9 cellular contexts compared by ENCODE assay signal in the genomic region with DNA sequence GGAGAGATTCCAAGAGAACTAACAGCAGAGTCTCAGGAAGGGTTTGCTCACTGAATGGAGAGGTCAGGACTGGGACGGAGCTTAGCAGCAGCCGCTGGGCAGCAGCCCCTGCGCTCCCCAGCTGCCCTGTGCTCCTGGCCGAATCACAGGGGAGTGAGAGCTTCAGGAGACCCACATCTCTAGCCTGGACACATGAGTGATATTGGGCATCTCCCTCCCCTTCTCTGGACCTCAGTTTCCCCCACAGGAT. TPM values are rescaled to one million over a fixed set of nuclear protein-coding genes. Genes with fewer than 3 reads are reported as not detected.
DNase-seq lines count a peak whose midpoint lies in the region; ATAC-seq, FAIRE-seq and TF ChIP-seq lines count a peak whose summit lies in the region.
"Had no signal": no experiment of that assay in that cellular context is flagged by ENCODE, and none has a peak within 500 bp of the region (broad histone marks: within the 10 kb centered on the region; RNA-seq: fewer than 3 reads in every experiment).

No MANE protein-coding gene starts in this region.

- H3K27ac ChIP-seq in GM12878 (ENCODE audit: control insufficient read depth, insufficient read depth) (no peak overlapping the region), subcutaneous abdominal adipose tissue (ENCODE audit: low read depth, low read length) (no peak overlapping the region)

- no peaks in the 10 kb centered on the region for H3K4me1 ChIP-seq in GM12878 (ENCODE audit: control insufficient read depth, insufficient read depth, low read length)
- H3K4me1 ChIP-seq in subcutaneous abdominal adipose tissue (ENCODE audit: control insufficient read depth in 5 of 5, insufficient read depth in 5 of 5, low read length in 5 of 5): peaks cover 0 to 16% (median 13%) of the 10 kb centered on the region in 5 donors

- no peak overlapping the region for H3K9ac ChIP-seq in GM12878 (ENCODE audit: control insufficient read depth, insufficient read depth, low read length)
- peak overlapping the region in 1 of 5 donors; percentile 35 for H3K9ac ChIP-seq in subcutaneous abdominal adipose tissue (ENCODE audit: low read length in 5 of 5)

- ATAC-seq in GM12878: no peak
- ATAC-seq in left lobe of liver: peak; percentile 15
- no peak for ATAC-seq in GM18498 (IDR thresholded peaks at IDR 0.05; ENCODE audit: unreplicated experiment)
- ATAC-seq in omental fat pad (ENCODE audit: low FRiP score): no peak

- no peaks in the 10 kb centered on the region for H3K36me3 ChIP-seq in GM12878 (ENCODE audit: control insufficient read depth in 2 of 2, insufficient read depth in 2 of 2, low read length in 1 of 2)
- no peaks in the 10 kb centered on the region for H3K36me3 ChIP-seq in subcutaneous abdominal adipose tissue (ENCODE audit: control insufficient read depth in 5 of 5, insufficient read depth in 5 of 5, low read length in 5 of 5)

- intact Hi-C loops in activated CD4-positive, alpha-beta T cell treated with anti-CD3 and anti-CD28 coated beads, Interleukin-2, amount 10 ng/mL, durations not matched to agents 24 days and 14 days (cut with micrococcal nuclease): loop anchor here (5.0 kb wide), 1 partner anchor 55 kb away; no protein-coding TSS in a partner anchor
- intact Hi-C loops in GM12878 (cut with micrococcal nuclease; ENCODE audit: unreplicated experiment): no loop called here

- RAD21 ChIA-PET in GM12878 (lab: Charles Lee; ENCODE audit: unreplicated experiment): no interaction called here

- WGBS in GM12878 (ENCODE audit: insufficient coverage, insufficient replicate concordance, low lambda C conversion rate, missing lambda C conversion rate): 7% methylated on average over 3 of the region's 4 CpGs

- H3K27me3 ChIP-seq in GM12878 (replicated peaks in 1 of 2; ENCODE audit: control insufficient read depth in 2 of 2, insufficient read depth in 2 of 2, low read length in 1 of 2): peaks cover 5 to 16% of the 10 kb centered on the region in 2 experiments
- peaks cover 4 to 16% (median 5%) of the 10 kb centered on the region in 5 donors for H3K27me3 ChIP-seq in subcutaneous abdominal adipose tissue (ENCODE audit: control insufficient read depth in 5 of 5, insufficient read depth in 4 of 5, low read length in 5 of 5)

- H3K4me3 Mint-ChIP-seq in activated CD4-positive, alpha-beta T cell treated with anti-CD3 and anti-CD28 coated beads, Interleukin-2, amount 10 ng/mL, durations not matched to agents 24 days and 14 days: peak overlapping the region; percentile 56

- in situ Hi-C loops in GM12878 (cut with MboI): loop anchor here (10.0 kb wide), 1 partner anchor 83 kb away; no protein-coding TSS in a partner anchor

- POLR2A ChIA-PET in GM12878 (lab: Charles Lee): no interaction called here

- H3K27me3 Mint-ChIP-seq in activated CD4-positive, alpha-beta T cell treated with anti-CD3 and anti-CD28 coated beads, Interleukin-2, amount 10 ng/mL, durations not matched to agents 24 days and 14 days: peaks cover 57% of the 10 kb centered on the region

- no peak for DNase-seq in activated CD4-positive, alpha-beta T cell treated with anti-CD3 and anti-CD28 coated beads, Interleukin-2, amount 10 ng/mL, durations not matched to agents 24 days and 14 days
- no peak for DNase-seq in activated CD4-positive, alpha-beta T cell treated with anti-CD3 and anti-CD28 coated beads, Interleukin-2, amount 50 U/mL, for 48 hours
- DNase-seq in GM12878 (ENCODE audit: low read depth, low spot score): no peak
- DNase-seq in left lobe of liver (ENCODE audit: low spot score): no peak
- DNase-seq in MV-4-11 (lab: John Stamatoyannopoulos, UW): no peak
- DNase-seq in omental fat pad (ENCODE audit: low spot score): no peak
- DNase-seq: AML-193 had no signal

- peaks cover 4% of the 10 kb centered on the region for H3K4me1 Mint-ChIP-seq in activated CD4-positive, alpha-beta T cell treated with anti-CD3 and anti-CD28 coated beads, Interleukin-2, amount 10 ng/mL, durations not matched to agents 24 days and 14 days

- no TSS peak for BruUV-seq in GM12878 (replicated peaks; lab: Mats Ljungman, UMichigan)

- SMC1A ChIA-PET in GM12878 (lab: Charles Lee; ENCODE audit: uncharacterized antibody, unreplicated experiment): no interaction called here

- H4K20me1 ChIP-seq in GM12878 (ENCODE audit: control insufficient read depth, insufficient read depth): no peaks in the 10 kb centered on the region

- no peak for TF ChIP-seq POLR2A in GM12878 (IDR thresholded peaks at IDR 0.05; ENCODE audit: low read depth, low read length)

- no peak overlapping the region for H2AFZ ChIP-seq in GM12878 (ENCODE audit: control insufficient read depth, low read depth, low read length)

- H3K36me3 Mint-ChIP-seq in activated CD4-positive, alpha-beta T cell treated with anti-CD3 and anti-CD28 coated beads, Interleukin-2, amount 10 ng/mL, durations not matched to agents 24 days and 14 days (ENCODE audit: low read depth): no peaks in the 10 kb centered on the region

- H3K4me3 ChIP-seq in GM12878: peak overlapping the region; percentile 4; the same call in 1 of the 2 replicates
- H3K4me3 ChIP-seq in subcutaneous abdominal adipose tissue (ENCODE audit: low read depth in 1 of 5, low read length in 5 of 5): peak overlapping the region in 3 of 5 donors; percentile 52 to 72 (median 66)

- CTCF ChIA-PET in GM12878 (lab: Yijun Ruan, JAX): interaction anchor here (1.4 kb wide), 1 partner anchor 56 kb away, joined by 4 read pairs; no protein-coding TSS in a partner anchor

- peak overlapping the region; percentile 74 for H3K4me2 ChIP-seq in GM12878 (ENCODE audit: control insufficient read depth, insufficient read depth)

- TF ChIP-seq RAD21 in GM12878 (IDR thresholded peaks at IDR 0.05; ENCODE audit: insufficient read depth, low read depth, low read length): no peak

- no peaks in the 10 kb centered on the region for H3K79me2 ChIP-seq in GM12878 (ENCODE audit: control insufficient read depth, insufficient read depth, low read length)

- no peak overlapping the region for H3K27ac Mint-ChIP-seq in activated CD4-positive, alpha-beta T cell treated with anti-CD3 and anti-CD28 coated beads, Interleukin-2, amount 10 ng/mL, durations not matched to agents 24 days and 14 days

- no peak for TF ChIP-seq EP300 in GM12878 (IDR thresholded peaks at IDR 0.05; ENCODE audit: borderline replicate concordance in 1 of 2, control insufficient read depth in 1 of 2, low read depth in 2 of 2, low read length in 2 of 2)

- no peaks in the 10 kb centered on the region for H3K9me3 Mint-ChIP-seq in activated CD4-positive, alpha-beta T cell treated with anti-CD3 and anti-CD28 coated beads, Interleukin-2, amount 10 ng/mL, durations not matched to agents 24 days and 14 days

- FAIRE-seq in GM12878 (lab: Jason Lieb, UNC): no peak

- TF ChIP-seq CTCF in GM12878 (IDR thresholded peaks at IDR 0.05 in 2 of 3, conservative IDR thresholded peaks at IDR 0.05 in 1 of 3; ENCODE audit: control insufficient read depth in 2 of 3, extremely low read depth in 1 of 3, insufficient read depth in 1 of 3, low read depth in 3 of 3, low read length in 3 of 3): no peak
- TF ChIP-seq CTCF in omental fat pad (IDR thresholded peaks at IDR 0.05): no peak

- no peaks in the 10 kb centered on the region; the same call in 2 of the 3 replicates for H3K9me3 ChIP-seq in GM12878 (replicated peaks; ENCODE audit: control insufficient read depth, insufficient read depth, low read length)
- H3K9me3 ChIP-seq in subcutaneous abdominal adipose tissue (ENCODE audit: control insufficient read depth in 5 of 5, low read length in 5 of 5): peaks cover 0 to 4% (median 3%) of the 10 kb centered on the region in 5 donors

RNA-seq across cellular contexts. Expression of gene MATN3, which starts 0.5 kb away (rescaled TPM):
- not detected in 2 replicates for total RNA-seq in activated CD4-positive, alpha-beta T cell treated with anti-CD3 and anti-CD28 coated beads, Interleukin-2, amount 10 ng/mL, durations not matched to agents 24 days and 14 days
- not detected in 2 replicates for total RNA-seq in GM12878 (2013; cell fraction: nucleolus; rRNA removed)
- total RNA-seq in GM12878 (2014; rRNA removed) (not detected in 2 replicates), GM12878 (2014; rRNA removed; fragmentation: Illumina TruSeq; extraction: Trizol) (not detected in 2 replicates), GM12878 (2021) (not detected in 2 replicates), left lobe of liver (0.08 TPM), omental fat pad (1 to 10 TPM in 3 of 4 donors, under 1 TPM in 1; 0.28 to 9.1 (median 1.5) TPM)
- not detected for polyA plus RNA-seq in GM12878 (2011; ENCODE audit: low read depth)
- polyA plus RNA-seq in GM12878 (2011; rRNA removed) (not detected in 2 replicates), GM12878 (2014; fragmentation: Illumina TruSeq; extraction: Trizol) (not detected in 2 replicates), GM12878 (2014; fragmentation: Nextera tagmentation; extraction: Ambion mirVana) (not detected), GM12878 (2014; rRNA removed) (not detected in 2 replicates), GM12878 (2016; fragmentation: Nextera tagmentation; extraction: Ambion mirVana) (under 1 TPM in 1 of 2 experiments, not detected in 1; 0.09 TPM)
- polyA plus RNA-seq in GM12878 (2011; cell fraction: cytosol; rRNA removed): not detected in 2 replicates
- not detected in 2 replicates for polyA plus RNA-seq in GM12878 (2011; cell fraction: nucleus; rRNA removed)
- not detected in 2 replicates for polyA plus RNA-seq in GM12878 (2012)
- not detected in 2 replicates for polyA minus RNA-seq in GM12878 (2011; rRNA and poly(A)+ RNA removed)
- not detected in 2 replicates for polyA minus RNA-seq in GM12878 (2011; cell fraction: cytosol; rRNA and poly(A)+ RNA removed)
- polyA minus RNA-seq in GM12878 (2011; cell fraction: nucleus; rRNA and poly(A)+ RNA removed): not detected in 2 replicates

RNA-seq across cellular contexts. Expression of gene WDR35, which starts 22.1 kb away (rescaled TPM):
- 8.1 and 9.0 TPM in 2 replicates for total RNA-seq in activated CD4-positive, alpha-beta T cell treated with anti-CD3 and anti-CD28 coated beads, Interleukin-2, amount 10 ng/mL, durations not matched to agents 24 days and 14 days
- 55.7 and 66.7 TPM in 2 replicates for total RNA-seq in GM12878 (2013; cell fraction: nucleolus; rRNA removed)
- total RNA-seq in GM12878 (2014; rRNA removed) (7.3 and 8.1 TPM in 2 replicates), GM12878 (2014; rRNA removed; fragmentation: Illumina TruSeq; extraction: Trizol) (8.5 and 9.0 TPM in 2 replicates), GM12878 (2021) (6.9 and 7.1 TPM in 2 replicates), left lobe of liver (1.5 TPM), omental fat pad (10 to 100 TPM in 1 of 4 donors, 1 to 10 TPM in 3; 6.8 to 10.6 (median 8.1) TPM)
- polyA plus RNA-seq in GM12878 (2011; ENCODE audit: low read depth): 2.7 TPM
- polyA plus RNA-seq in GM12878 (2011; rRNA removed) (9.3 and 14.7 TPM in 2 replicates), GM12878 (2014; fragmentation: Illumina TruSeq; extraction: Trizol) (6.4 and 8.2 TPM in 2 replicates), GM12878 (2014; fragmentation: Nextera tagmentation; extraction: Ambion mirVana) (1 to 10 TPM; 3.0 to 3.2 TPM), GM12878 (2014; rRNA removed) (4.6 and 5.4 TPM in 2 replicates), GM12878 (2016; fragmentation: Nextera tagmentation; extraction: Ambion mirVana) (1 to 10 TPM; 3.9 to 6.1 TPM)
- 2.7 and 3.0 TPM in 2 replicates for polyA plus RNA-seq in GM12878 (2011; cell fraction: cytosol; rRNA removed)
- polyA plus RNA-seq in GM12878 (2011; cell fraction: nucleus; rRNA removed): 15.0 and 15.6 TPM in 2 replicates
- 3.3 and 3.9 TPM in 2 replicates for polyA plus RNA-seq in GM12878 (2012)
- polyA minus RNA-seq in GM12878 (2011; rRNA and poly(A)+ RNA removed): 8.3 and 10.0 TPM in 2 replicates
- 4.2 and 4.4 TPM in 2 replicates for polyA minus RNA-seq in GM12878 (2011; cell fraction: cytosol; rRNA and poly(A)+ RNA removed)
- polyA minus RNA-seq in GM12878 (2011; cell fraction: nucleus; rRNA and poly(A)+ RNA removed): 6.4 and 9.7 TPM in 2 replicates

RNA-seq across cellular contexts. Expression of gene LAPTM4A, which starts 39.5 kb away (rescaled TPM):
- 24.3 and 25.3 TPM in 2 replicates for total RNA-seq in activated CD4-positive, alpha-beta T cell treated with anti-CD3 and anti-CD28 coated beads, Interleukin-2, amount 10 ng/mL, durations not matched to agents 24 days and 14 days
- total RNA-seq in GM12878 (2013; cell fraction: nucleolus; rRNA removed): 20.7 and 23.4 TPM in 2 replicates
- total RNA-seq in GM12878 (2014; rRNA removed) (17.8 and 21.2 TPM in 2 replicates), GM12878 (2014; rRNA removed; fragmentation: Illumina TruSeq; extraction: Trizol) (23.9 and 25.6 TPM in 2 replicates), GM12878 (2021) (26.9 and 27.2 TPM in 2 replicates), left lobe of liver (120 TPM), omental fat pad (100 to 1,000 TPM; 174 to 306 (median 225) TPM)
- 21.4 TPM for polyA plus RNA-seq in GM12878 (2011; ENCODE audit: low read depth)
- polyA plus RNA-seq in GM12878 (2011; rRNA removed) (107 and 126 TPM in 2 replicates), GM12878 (2014; fragmentation: Illumina TruSeq; extraction: Trizol) (38.5 and 52.1 TPM in 2 replicates), GM12878 (2014; fragmentation: Nextera tagmentation; extraction: Ambion mirVana) (10 to 100 TPM; 77.2 to 87.8 TPM), GM12878 (2014; rRNA removed) (22.8 and 24.7 TPM in 2 replicates), GM12878 (2016; fragmentation: Nextera tagmentation; extraction: Ambion mirVana) (10 to 100 TPM; 53.1 to 62.2 TPM)
- polyA plus RNA-seq in GM12878 (2011; cell fraction: cytosol; rRNA removed): 51.1 and 59.2 TPM in 2 replicates
- 28.9 and 29.4 TPM in 2 replicates for polyA plus RNA-seq in GM12878 (2011; cell fraction: nucleus; rRNA removed)
- polyA plus RNA-seq in GM12878 (2012): 40.6 and 45.5 TPM in 2 replicates
- polyA minus RNA-seq in GM12878 (2011; rRNA and poly(A)+ RNA removed): 36.8 and 56.5 TPM in 2 replicates
- 13.4 and 15.2 TPM in 2 replicates for polyA minus RNA-seq in GM12878 (2011; cell fraction: cytosol; rRNA and poly(A)+ RNA removed)
- 13.2 and 14.4 TPM in 2 replicates for polyA minus RNA-seq in GM12878 (2011; cell fraction: nucleus; rRNA and poly(A)+ RNA removed)
